ENCODE assay signal across 7 cellular contexts in genomic region chr17:80442764-80443163, GRCh38. TPM values are rescaled to one million over a fixed set of nuclear protein-coding genes. Genes with fewer than 3 reads are reported as not detected.
"Had no signal": no experiment of that assay in that cellular context is flagged by ENCODE, and none has a peak within 500 bp of the region (broad histone marks: within the 10 kb centered on the region; RNA-seq: fewer than 3 reads in every experiment).

No MANE protein-coding gene starts in this region.

- H3K27ac ChIP-seq: HL-60 had no signal

- H3K4me1 Mint-ChIP-seq: IgD-negative memory B cell had no signal

- DNase-seq: H9, HCEC 1CT, HFFc6 had no signal

- H3K27ac Mint-ChIP-seq: GM23338, HFFc6, IgD-negative memory B cell had no signal

- H3K9me3 Mint-ChIP-seq: GM23338, H9, HFFc6, IgD-negative memory B cell had no signal

- H2AFZ ChIP-seq: GM23338 had no signal

- H3K4me2 ChIP-seq: GM23338 had no signal

- H3K4me3 Mint-ChIP-seq: GM23338, HFFc6, IgD-negative memory B cell had no signal

- H3K4me3 ChIP-seq: GM23338 had no signal

RNA-seq across cellular contexts. Expression of gene NPTX1, which starts 33.6 kb away (rescaled TPM):
- total RNA-seq: HepG2 had no signal
- polyA plus RNA-seq: IgD-negative memory B cell had no signal
